In the genomic region with DNA sequence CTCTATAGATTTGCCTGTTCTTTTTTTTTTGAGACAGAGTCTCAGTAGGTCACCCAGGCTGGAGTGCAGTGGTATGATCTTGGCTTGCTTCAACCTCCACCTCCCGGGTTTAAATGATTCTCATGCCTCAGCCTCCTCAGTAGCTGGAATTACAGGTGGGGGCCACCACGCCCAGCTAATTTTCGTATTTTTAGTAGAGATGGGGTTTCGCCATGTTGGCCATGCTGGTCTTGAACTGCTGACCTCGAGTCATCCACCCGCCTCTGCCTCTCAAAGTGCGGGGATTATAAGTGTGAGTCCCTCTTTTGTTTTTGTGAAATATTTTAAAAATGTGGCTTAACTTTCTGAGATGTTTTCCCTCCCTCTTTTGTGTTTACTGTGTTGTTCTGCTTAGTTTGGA, we compare ENCODE assay signal across 26 cellular contexts. TPM values are rescaled to one million over a fixed set of nuclear protein-coding genes. Genes with fewer than 3 reads are reported as not detected.
DNase-seq lines count a peak whose midpoint lies in the region; ATAC-seq and TF ChIP-seq lines count a peak whose summit lies in the region.
"Had no signal": no experiment of that assay in that cellular context is flagged by ENCODE, and none has a peak within 500 bp of the region (broad histone marks: within the 10 kb centered on the region; RNA-seq: fewer than 3 reads in every experiment).

No MANE protein-coding gene starts in this region.

- no peak for ATAC-seq in activated naive CD8-positive, alpha-beta T cell treated with anti-CD3 and anti-CD28 coated beads, Interleukin-2, amount 10 ng/mL, durations not matched to agents 7 days and 5 days (ENCODE audit: low read depth)
- ATAC-seq in GM18907 (IDR thresholded peaks at IDR 0.05; ENCODE audit: unreplicated experiment) (no peak), body of pancreas (no peak)
- ATAC-seq: gastroesophageal sphincter, Right ventricle myocardium inferior had no signal

- in situ Hi-C loops in HAP-1 (cut with MboI; ENCODE audit: low sequenced_read_pairs), result no loop called here

- no peak for DNase-seq in activated CD4-positive, alpha-beta memory T cell treated with anti-CD3 and anti-CD28 coated beads for 36 hours
- no peak for DNase-seq in activated CD4-positive, alpha-beta memory T cell treated with anti-CD3 and anti-CD28 coated beads, Interleukin-2, amount 10 ng/mL, durations not matched to agents 7 days and 5 days
- DNase-seq in HFFc6, result no peak
- no peak for DNase-seq in activated naive CD8-positive, alpha-beta T cell treated with anti-CD3 and anti-CD28 coated beads, Interleukin-2, amount 10 ng/mL, durations not matched to agents 7 days and 5 days
- no peak for DNase-seq in osteocyte (ENCODE audit: extremely low spot score, unreplicated experiment)
- no peak for DNase-seq in HAP-1 (ENCODE audit: low spot score in 2 of 2)
- DNase-seq in body of pancreas, result no peak
- DNase-seq: activated CD4-positive, alpha-beta T cell treated with anti-CD3 and anti-CD28 coated beads for 4 hours; activated T-cell treated with anti-CD3 and anti-CD28 coated beads for 4 hours; effector memory CD4-positive, alpha-beta T cell; esophagus squamous epithelium; GOT3; kidney; NCI-H1105; NCI-H2029 treated with DMSO at 0.1 percent for 48 hours; NCI-H345; spleen; stimulated activated CD4-positive, alpha-beta T cell treated with anti-CD3 and anti-CD28 coated beads, Interleukin-4, amount 100 ng/mL, for 1 hour; upper lobe of left lung had no signal

- H3K4me3 ChIP-seq in HAP-1 (no peak overlapping the region), body of pancreas (no peak overlapping the region)
- H3K4me3 ChIP-seq: BLaER1, esophagus squamous epithelium, gastroesophageal sphincter, lung, right atrium auricular region, spleen, upper lobe of left lung had no signal

- H3K9me3 Mint-ChIP-seq in activated CD4-positive, alpha-beta memory T cell treated with anti-CD3 and anti-CD28 coated beads for 36 hours, result no peaks in the 10 kb centered on the region
- H3K9me3 Mint-ChIP-seq in activated CD4-positive, alpha-beta memory T cell treated with anti-CD3 and anti-CD28 coated beads, Interleukin-2, amount 10 ng/mL, durations not matched to agents 7 days and 5 days, result no peaks in the 10 kb centered on the region
- no peaks in the 10 kb centered on the region for H3K9me3 Mint-ChIP-seq in HFFc6
- H3K9me3 Mint-ChIP-seq in activated naive CD8-positive, alpha-beta T cell treated with anti-CD3 and anti-CD28 coated beads, Interleukin-2, amount 10 ng/mL, durations not matched to agents 7 days and 5 days, result no peaks in the 10 kb centered on the region
- H3K9me3 Mint-ChIP-seq in osteocyte (ENCODE audit: unreplicated experiment), result no peaks in the 10 kb centered on the region
- H3K9me3 Mint-ChIP-seq: activated naive CD4-positive, alpha-beta T cell treated with anti-CD3 and anti-CD28 coated beads, Interleukin-2, amount 50 U/mL, for 24 hours had no signal

- peaks cover 27% of the 10 kb centered on the region for H3K4me1 Mint-ChIP-seq in activated CD4-positive, alpha-beta memory T cell treated with anti-CD3 and anti-CD28 coated beads for 36 hours (ENCODE audit: low read depth)
- H3K4me1 Mint-ChIP-seq in activated CD4-positive, alpha-beta memory T cell treated with anti-CD3 and anti-CD28 coated beads, Interleukin-2, amount 10 ng/mL, durations not matched to agents 7 days and 5 days, result peaks cover 16% of the 10 kb centered on the region
- H3K4me1 Mint-ChIP-seq in HFFc6 (ENCODE audit: low read depth) (peaks cover 44% of the 10 kb centered on the region), osteocyte (ENCODE audit: unreplicated experiment) (peaks cover 15% of the 10 kb centered on the region)
- peaks cover 7% of the 10 kb centered on the region for H3K4me1 Mint-ChIP-seq in activated naive CD8-positive, alpha-beta T cell treated with anti-CD3 and anti-CD28 coated beads, Interleukin-2, amount 10 ng/mL, durations not matched to agents 7 days and 5 days

- peak overlapping the region; percentile 76 for H3K27ac Mint-ChIP-seq in activated CD4-positive, alpha-beta memory T cell treated with anti-CD3 and anti-CD28 coated beads for 36 hours
- no peak overlapping the region for H3K27ac Mint-ChIP-seq in activated CD4-positive, alpha-beta memory T cell treated with anti-CD3 and anti-CD28 coated beads, Interleukin-2, amount 10 ng/mL, durations not matched to agents 7 days and 5 days
- H3K27ac Mint-ChIP-seq in HFFc6 (peak overlapping the region; percentile 54), osteocyte (ENCODE audit: unreplicated experiment) (peak overlapping the region; percentile 64)
- peak overlapping the region; percentile 21 for H3K27ac Mint-ChIP-seq in activated naive CD8-positive, alpha-beta T cell treated with anti-CD3 and anti-CD28 coated beads, Interleukin-2, amount 10 ng/mL, durations not matched to agents 7 days and 5 days

- H3K27ac ChIP-seq in body of pancreas, result no peak overlapping the region
- H3K27ac ChIP-seq: BLaER1, esophagus squamous epithelium, right atrium auricular region, spleen, upper lobe of left lung had no signal

- H3K4me1 ChIP-seq in HAP-1 (no peaks in the 10 kb centered on the region), body of pancreas (peaks cover 3% of the 10 kb centered on the region)
- H3K4me1 ChIP-seq: BLaER1, esophagus squamous epithelium, right atrium auricular region, spleen had no signal

- POLR2A ChIA-PET in activated CD4-positive, alpha-beta memory T cell treated with anti-CD3 and anti-CD28 coated beads for 36 hours (lab: Charles Lee), result no interaction called here
- POLR2A ChIA-PET in activated CD4-positive, alpha-beta memory T cell treated with anti-CD3 and anti-CD28 coated beads, Interleukin-2, amount 10 ng/mL, durations not matched to agents 7 days and 5 days (lab: Charles Lee), result no interaction called here
- POLR2A ChIA-PET in activated naive CD8-positive, alpha-beta T cell treated with anti-CD3 and anti-CD28 coated beads, Interleukin-2, amount 10 ng/mL, durations not matched to agents 7 days and 5 days (lab: Charles Lee), result no interaction called here

- H3K9me3 ChIP-seq in HAP-1 (no peaks in the 10 kb centered on the region), body of pancreas (no peaks in the 10 kb centered on the region)
- H3K9me3 ChIP-seq: BLaER1, esophagus squamous epithelium, gastroesophageal sphincter, right atrium auricular region, spleen, upper lobe of left lung had no signal

- H3K27me3 Mint-ChIP-seq in activated CD4-positive, alpha-beta memory T cell treated with anti-CD3 and anti-CD28 coated beads for 36 hours, result no peaks in the 10 kb centered on the region
- no peaks in the 10 kb centered on the region for H3K27me3 Mint-ChIP-seq in activated CD4-positive, alpha-beta memory T cell treated with anti-CD3 and anti-CD28 coated beads, Interleukin-2, amount 10 ng/mL, durations not matched to agents 7 days and 5 days
- H3K27me3 Mint-ChIP-seq in HFFc6 (ENCODE audit: insufficient read depth) (no peaks in the 10 kb centered on the region; the same call in 1 of the 2 replicates), osteocyte (ENCODE audit: unreplicated experiment) (no peaks in the 10 kb centered on the region)
- H3K27me3 Mint-ChIP-seq in activated naive CD8-positive, alpha-beta T cell treated with anti-CD3 and anti-CD28 coated beads, Interleukin-2, amount 10 ng/mL, durations not matched to agents 7 days and 5 days, result no peaks in the 10 kb centered on the region
- H3K27me3 Mint-ChIP-seq: activated naive CD4-positive, alpha-beta T cell treated with anti-CD3 and anti-CD28 coated beads, Interleukin-2, amount 50 U/mL, for 24 hours had no signal

- TF ChIP-seq CTCF in HFFc6 (IDR thresholded peaks at IDR 0.05), result no peak
- TF ChIP-seq CTCF in osteocyte (IDR thresholded peaks at IDR 0.05), result no peak
- TF ChIP-seq CTCF in body of pancreas (IDR thresholded peaks at IDR 0.05), result no peak

- peaks cover 43% of the 10 kb centered on the region for H3K36me3 ChIP-seq in HAP-1 (replicated peaks)
- peaks cover 0 to 1% of the 10 kb centered on the region in 2 donors for H3K36me3 ChIP-seq in body of pancreas (replicated peaks in 1 of 2; ENCODE audit: insufficient read depth in 1 of 2, low read depth in 2 of 2)

- intact Hi-C loops in activated CD4-positive, alpha-beta memory T cell treated with anti-CD3 and anti-CD28 coated beads for 36 hours (cut with micrococcal nuclease), result no loop called here
- intact Hi-C loops in body of pancreas (cut with DNase I), result no loop called here

- no peak for TF ChIP-seq POLR2A in body of pancreas (IDR thresholded peaks at IDR 0.05)

- H3K36me3 Mint-ChIP-seq in activated CD4-positive, alpha-beta memory T cell treated with anti-CD3 and anti-CD28 coated beads for 36 hours, result peaks cover 43% of the 10 kb centered on the region
- peaks cover 29% of the 10 kb centered on the region for H3K36me3 Mint-ChIP-seq in activated CD4-positive, alpha-beta memory T cell treated with anti-CD3 and anti-CD28 coated beads, Interleukin-2, amount 10 ng/mL, durations not matched to agents 7 days and 5 days (ENCODE audit: low read depth)
- peaks cover 37% of the 10 kb centered on the region for H3K36me3 Mint-ChIP-seq in HFFc6 (ENCODE audit: low read depth)
- peaks cover 23% of the 10 kb centered on the region for H3K36me3 Mint-ChIP-seq in activated naive CD8-positive, alpha-beta T cell treated with anti-CD3 and anti-CD28 coated beads, Interleukin-2, amount 10 ng/mL, durations not matched to agents 7 days and 5 days
- H3K36me3 Mint-ChIP-seq in osteocyte (ENCODE audit: unreplicated experiment), result peaks cover 38% of the 10 kb centered on the region

- no peaks in the 10 kb centered on the region for H3K27me3 ChIP-seq in HAP-1 (ENCODE audit: low read depth)
- H3K27me3 ChIP-seq in body of pancreas, result no peaks in the 10 kb centered on the region
- H3K27me3 ChIP-seq: BLaER1, esophagus squamous epithelium, gastroesophageal sphincter, right atrium auricular region, spleen, upper lobe of left lung had no signal

- H3K4me3 Mint-ChIP-seq in activated CD4-positive, alpha-beta memory T cell treated with anti-CD3 and anti-CD28 coated beads for 36 hours, result no peak overlapping the region
- H3K4me3 Mint-ChIP-seq in activated CD4-positive, alpha-beta memory T cell treated with anti-CD3 and anti-CD28 coated beads, Interleukin-2, amount 10 ng/mL, durations not matched to agents 7 days and 5 days, result no peak overlapping the region
- H3K4me3 Mint-ChIP-seq in HFFc6 (no peak overlapping the region), osteocyte (ENCODE audit: unreplicated experiment) (no peak overlapping the region)
- H3K4me3 Mint-ChIP-seq in activated naive CD8-positive, alpha-beta T cell treated with anti-CD3 and anti-CD28 coated beads, Interleukin-2, amount 10 ng/mL, durations not matched to agents 7 days and 5 days, result no peak overlapping the region
- H3K4me3 Mint-ChIP-seq: activated naive CD4-positive, alpha-beta T cell treated with anti-CD3 and anti-CD28 coated beads, Interleukin-2, amount 50 U/mL, for 24 hours had no signal

- CTCF ChIA-PET in activated CD4-positive, alpha-beta memory T cell treated with anti-CD3 and anti-CD28 coated beads for 36 hours (lab: Charles Lee), result no interaction called here
- CTCF ChIA-PET in activated CD4-positive, alpha-beta memory T cell treated with anti-CD3 and anti-CD28 coated beads, Interleukin-2, amount 10 ng/mL, durations not matched to agents 7 days and 5 days (lab: Charles Lee), result no interaction called here

- 91 to 97% methylated on average over 7 of the region's 7 CpGs for WGBS in body of pancreas, 2 donors

RNA-seq across cellular contexts. Expression of a gene that starts 29.2 kb away (rescaled TPM):
- total RNA-seq in activated CD4-positive, alpha-beta memory T cell treated with anti-CD3 and anti-CD28 coated beads for 36 hours, result 100 to 1,000 TPM; 221 to 236 TPM
- total RNA-seq in activated CD4-positive, alpha-beta memory T cell treated with anti-CD3 and anti-CD28 coated beads, Interleukin-2, amount 10 ng/mL, durations not matched to agents 7 days and 5 days, result 10 to 100 TPM; 88.2 to 94.6 TPM
- 100 to 1,000 TPM; 181 to 235 (median 214) TPM for total RNA-seq in HFFc6 (2021; fragmentation: NEBNext Ultra II Directional; extraction: Animal tissue kit (Norgen Biotek cat#: 25700))
- total RNA-seq in activated naive CD8-positive, alpha-beta T cell treated with anti-CD3 and anti-CD28 coated beads, Interleukin-2, amount 10 ng/mL, durations not matched to agents 7 days and 5 days, result 10 to 100 TPM; 78.9 to 83.2 TPM
- total RNA-seq in osteocyte (94.9 and 107 TPM in 2 replicates), body of pancreas (10 to 100 TPM; 21.8 to 26.2 TPM)

RNA-seq across cellular contexts. Expression of a gene that starts 54.7 kb away (rescaled TPM):
- 10 to 100 TPM; 22.6 to 25.5 TPM for total RNA-seq in activated CD4-positive, alpha-beta memory T cell treated with anti-CD3 and anti-CD28 coated beads for 36 hours
- total RNA-seq in activated CD4-positive, alpha-beta memory T cell treated with anti-CD3 and anti-CD28 coated beads, Interleukin-2, amount 10 ng/mL, durations not matched to agents 7 days and 5 days, result 10 to 100 TPM; 27.9 to 28.0 TPM
- total RNA-seq in HFFc6 (2021; fragmentation: NEBNext Ultra II Directional; extraction: Animal tissue kit (Norgen Biotek cat#: 25700)), result 10 to 100 TPM; 11.0 to 19.8 (median 17.4) TPM
- total RNA-seq in activated naive CD8-positive, alpha-beta T cell treated with anti-CD3 and anti-CD28 coated beads, Interleukin-2, amount 10 ng/mL, durations not matched to agents 7 days and 5 days, result 10 to 100 TPM; 22.8 to 24.5 TPM
- total RNA-seq in osteocyte, result 17.8 and 21.0 TPM in 2 replicates
- 10 to 100 TPM in 1 of 2 donors, 1 to 10 TPM in 1; 4.9 to 21.4 TPM for total RNA-seq in body of pancreas
